10 cellular contexts compared by ENCODE assay signal in genomic region chr18:70382992-70383717, GRCh38.
"Had no signal": no experiment of that assay in that cellular context is flagged by ENCODE, and none has a peak within 500 bp of the region (broad histone marks: within the 10 kb centered on the region; RNA-seq: fewer than 3 reads in every experiment).

No MANE protein-coding gene starts in this region.

- H3K9me3 Mint-ChIP-seq: activated naive CD8-positive, alpha-beta T cell treated with anti-CD3 and anti-CD28 coated beads for 36 hours; activated T-helper 1 cell treated with anti-CD3 and anti-CD28 coated beads, Interleukin-12 subunit alpha, Interleukin-12 subunit beta, Interleukin-2, Interleukin-4 antibody, amounts not matched to agents 30 ng/mL and 10 ng/mL and 1 ng/mL, durations not matched to agents 14 hours and 24 hours and 36 hours; stimulated activated effector memory CD8-positive, alpha-beta T cell treated with anti-CD3 and anti-CD28 coated beads, Interleukin-12 subunit alpha, Interleukin-12 subunit beta, amount 100 ng/mL, for 72 hours had no signal

- H3K36me3 ChIP-seq: ovary, thyroid gland, uterus had no signal

- DNase-seq: activated CD4-positive, CD25-positive, alpha-beta regulatory T cell treated with anti-CD3 and anti-CD28 coated beads, Interleukin-2, amount 50 U/mL, for 72 hours; activated naive CD8-positive, alpha-beta T cell treated with anti-CD3 and anti-CD28 coated beads for 36 hours; anterior cingulate cortex; naive B cell; ovary; stimulated activated CD4-positive, alpha-beta T cell treated with anti-CD3 and anti-CD28 coated beads, Interleukin-12 subunit alpha, Interleukin-12 subunit beta, amount 100 ng/mL, for 4 hours; thyroid gland; uterus had no signal

- H3K36me3 Mint-ChIP-seq: activated naive CD8-positive, alpha-beta T cell treated with anti-CD3 and anti-CD28 coated beads for 36 hours; naive B cell; stimulated activated effector memory CD8-positive, alpha-beta T cell treated with anti-CD3 and anti-CD28 coated beads, Interleukin-12 subunit alpha, Interleukin-12 subunit beta, amount 100 ng/mL, for 72 hours had no signal

- H3K4me1 Mint-ChIP-seq: activated naive CD8-positive, alpha-beta T cell treated with anti-CD3 and anti-CD28 coated beads for 36 hours; naive B cell; stimulated activated effector memory CD8-positive, alpha-beta T cell treated with anti-CD3 and anti-CD28 coated beads, Interleukin-12 subunit alpha, Interleukin-12 subunit beta, amount 100 ng/mL, for 72 hours had no signal

- H3K4me1 ChIP-seq: thyroid gland, uterus had no signal

- H3K27ac ChIP-seq: ovary, thyroid gland, uterus had no signal

- H3K9me3 ChIP-seq: ovary, thyroid gland, uterus had no signal

- H3K4me3 Mint-ChIP-seq: activated naive CD8-positive, alpha-beta T cell treated with anti-CD3 and anti-CD28 coated beads for 36 hours; activated T-helper 1 cell treated with anti-CD3 and anti-CD28 coated beads, Interleukin-12 subunit alpha, Interleukin-12 subunit beta, Interleukin-2, Interleukin-4 antibody, amounts not matched to agents 30 ng/mL and 10 ng/mL and 1 ng/mL, durations not matched to agents 14 hours and 24 hours and 36 hours; naive B cell; stimulated activated effector memory CD8-positive, alpha-beta T cell treated with anti-CD3 and anti-CD28 coated beads, Interleukin-12 subunit alpha, Interleukin-12 subunit beta, amount 100 ng/mL, for 72 hours had no signal

- H3K27me3 ChIP-seq: ovary, thyroid gland, uterus had no signal

- H3K27ac Mint-ChIP-seq: activated naive CD8-positive, alpha-beta T cell treated with anti-CD3 and anti-CD28 coated beads for 36 hours; activated T-helper 1 cell treated with anti-CD3 and anti-CD28 coated beads, Interleukin-12 subunit alpha, Interleukin-12 subunit beta, Interleukin-2, Interleukin-4 antibody, amounts not matched to agents 30 ng/mL and 10 ng/mL and 1 ng/mL, durations not matched to agents 14 hours and 24 hours and 36 hours; naive B cell; stimulated activated effector memory CD8-positive, alpha-beta T cell treated with anti-CD3 and anti-CD28 coated beads, Interleukin-12 subunit alpha, Interleukin-12 subunit beta, amount 100 ng/mL, for 72 hours had no signal

- H3K27me3 Mint-ChIP-seq: activated naive CD8-positive, alpha-beta T cell treated with anti-CD3 and anti-CD28 coated beads for 36 hours had no signal

- H3K4me3 ChIP-seq: ovary, thyroid gland, uterus had no signal
